8 cellular contexts compared by ENCODE assay signal in the genomic region with DNA sequence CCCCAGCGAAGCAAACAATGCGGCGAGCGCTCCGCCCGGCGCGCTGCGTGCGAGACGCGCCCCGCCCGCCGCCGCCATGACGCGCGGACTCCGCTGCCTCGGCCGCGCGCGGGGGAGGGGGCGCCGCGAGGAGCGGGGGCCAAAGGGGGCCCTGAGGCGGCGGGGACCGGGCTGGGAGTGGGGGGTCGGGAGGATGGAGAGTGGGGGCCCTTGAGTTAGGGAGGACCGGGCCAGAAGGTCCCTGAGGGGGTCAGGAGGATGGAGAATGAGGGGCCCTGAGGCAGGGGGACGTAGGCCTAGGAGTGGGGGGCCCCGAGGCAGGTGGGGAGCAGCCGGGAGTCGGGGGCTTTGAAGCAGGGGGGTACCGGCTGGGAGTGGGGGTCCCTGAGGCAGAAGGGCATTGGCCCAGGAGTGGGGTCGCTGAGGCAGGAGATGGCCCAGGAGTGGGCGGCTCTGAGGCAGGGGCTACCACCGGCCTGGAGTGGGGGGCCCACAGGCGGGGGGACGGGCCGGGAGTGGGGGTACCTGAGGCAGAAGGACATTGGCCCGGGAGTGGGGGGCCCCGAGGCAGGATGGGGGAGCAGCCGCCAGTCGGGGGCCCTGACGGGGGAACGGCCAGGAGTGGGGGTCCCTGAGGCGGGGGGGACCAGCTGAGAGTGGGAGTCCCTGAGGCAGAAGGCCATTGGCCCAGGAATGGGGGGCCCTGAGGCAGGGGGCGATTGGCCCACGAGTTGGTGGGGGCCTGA. TPM values are rescaled to one million over a fixed set of nuclear protein-coding genes. Genes with fewer than 3 reads are reported as not detected.
DNase-seq lines count a peak whose midpoint lies in the region; ATAC-seq and TF ChIP-seq lines count a peak whose summit lies in the region.

A gene (minus strand): TSS at position 21 of the 746 bp plus-strand sequence. CDS start 3,556 bp downstream, outside the sequence.

- no peak for TF ChIP-seq POLR2A in ovary (IDR thresholded peaks at IDR 0.05)

- peak within 1 kb of the TSS; percentile 88 for H3K4me3 ChIP-seq in SK-N-MC
- peak within 1 kb of the TSS; percentile 88 for H3K4me3 ChIP-seq in cardiac muscle cell
- H3K4me3 ChIP-seq in ovary, result peak within 1 kb of the TSS; percentile 69
- H3K4me3 ChIP-seq in aorta (ENCODE audit: low read length in 2 of 2), result peak within 1 kb of the TSS; percentile 84 to 94

- H3K36me3 Mint-ChIP-seq in activated naive CD8-positive, alpha-beta T cell treated with anti-CD3 and anti-CD28 coated beads, Interleukin-2, amount 50 U/mL, for 24 hours (ENCODE audit: low read depth), result peaks cover 19% of the 10 kb centered on the region

- WGBS in ovary, 3 donors, result 17 to 46% (median 38%) methylated on average over 13 to 54 of the region's 54 CpGs
- 22 to 23% methylated on average over 18 to 54 of the region's 54 CpGs for WGBS in aorta, 2 donors

- peak within 1 kb of the TSS; percentile 60; the same call in 1 of the 2 replicates for H3K27ac ChIP-seq in SK-N-MC
- H3K27ac ChIP-seq in cardiac muscle cell, result peak within 1 kb of the TSS; percentile 96
- H3K27ac ChIP-seq in ovary, result peak within 1 kb of the TSS; percentile 87 to 97
- peak within 1 kb of the TSS; percentile 77 to 91 for H3K27ac ChIP-seq in aorta (ENCODE audit: low read depth in 1 of 2, low read length in 2 of 2)

- TF ChIP-seq CTCF in cardiac muscle cell (IDR thresholded peaks at IDR 0.05; ENCODE audit: low read depth, low read length) (no peak), ovary (IDR thresholded peaks at IDR 0.05) (no peak)

- peak within 1 kb of the TSS; percentile 97 for H3K9ac ChIP-seq in SK-N-MC (ENCODE audit: insufficient read length)

- H3K9me3 ChIP-seq in SK-N-MC (ENCODE audit: low read depth, low read length), result no peaks in the 10 kb centered on the region
- no peaks in the 10 kb centered on the region for H3K9me3 ChIP-seq in cardiac muscle cell (ENCODE audit: low read depth)
- no peaks in the 10 kb centered on the region for H3K9me3 ChIP-seq in ovary
- H3K9me3 ChIP-seq in aorta (ENCODE audit: control insufficient read depth, low read length), result peaks cover 2% of the 10 kb centered on the region

- ATAC-seq in HG02759 (IDR thresholded peaks at IDR 0.05; ENCODE audit: unreplicated experiment) (peak; percentile 59), aorta (ENCODE audit: low FRiP score) (peak; percentile 65), GM21528 (IDR thresholded peaks at IDR 0.05; ENCODE audit: low FRiP score, unreplicated experiment) (no peak)
- ATAC-seq in activated naive CD8-positive, alpha-beta T cell treated with anti-CD3 and anti-CD28 coated beads, Interleukin-2, amount 50 U/mL, for 24 hours, result peak; percentile 60

- DNase-seq in DMS153 treated with DMSO at 0.1 percent for 48 hours (lab: John Stamatoyannopoulos, UW; ENCODE audit: unreplicated experiment) (peak; percentile 36), SK-N-MC (ENCODE audit: low read depth, low spot score) (no peak), cardiac muscle cell (ENCODE audit: low read depth in 1 of 2, low spot score in 1 of 2) (peak; percentile 77 to 84), ovary (peak; percentile 49 to 80 (median 60)), aorta (peak; percentile 72 to 87)
- DNase-seq in activated naive CD8-positive, alpha-beta T cell treated with anti-CD3 and anti-CD28 coated beads, Interleukin-2, amount 50 U/mL, for 24 hours, result peak; percentile 62

- peaks cover 27% of the 10 kb centered on the region for H3K36me3 ChIP-seq in SK-N-MC (ENCODE audit: insufficient read depth, low read length)
- H3K36me3 ChIP-seq in cardiac muscle cell, result peaks cover 9% of the 10 kb centered on the region
- H3K36me3 ChIP-seq in ovary, result no peaks in the 10 kb centered on the region
- H3K36me3 ChIP-seq in aorta (ENCODE audit: control insufficient read depth in 1 of 2, insufficient read depth in 2 of 2, low read length in 1 of 2), result peaks cover 0 to 3% of the 10 kb centered on the region in 2 donors

- H3K4me1 ChIP-seq in cardiac muscle cell (ENCODE audit: low read depth) (peaks cover 17% of the 10 kb centered on the region), ovary (ENCODE audit: insufficient read depth) (peaks cover 25% of the 10 kb centered on the region), aorta (ENCODE audit: control insufficient read depth in 1 of 2, insufficient read depth in 2 of 2, low read length in 2 of 2) (peaks cover 0 to 3% of the 10 kb centered on the region in 2 donors)

- peak within 1 kb of the TSS; percentile 93 for H3K27ac Mint-ChIP-seq in activated naive CD8-positive, alpha-beta T cell treated with anti-CD3 and anti-CD28 coated beads, Interleukin-2, amount 50 U/mL, for 24 hours

- H3K27me3 Mint-ChIP-seq in activated naive CD8-positive, alpha-beta T cell treated with anti-CD3 and anti-CD28 coated beads, Interleukin-2, amount 50 U/mL, for 24 hours, result no peaks in the 10 kb centered on the region

- no peaks in the 10 kb centered on the region for H3K27me3 ChIP-seq in cardiac muscle cell
- H3K27me3 ChIP-seq in ovary, result no peaks in the 10 kb centered on the region
- H3K27me3 ChIP-seq in aorta (ENCODE audit: control insufficient read depth in 1 of 2, insufficient read depth in 2 of 2, low read length in 1 of 2), result no peaks in the 10 kb centered on the region

- intact Hi-C loops in ovary (cut with DNase I) (loop anchor here in 1 of 4 donors (10.0 kb wide), 1 partner anchor 53 kb away; no protein-coding TSS in a partner anchor), aorta (cut with DNase I) (no loop called here)

- no peak for TF ChIP-seq EP300 in ovary (IDR thresholded peaks at IDR 0.05)

- peak within 1 kb of the TSS; percentile 90 for H3K4me3 Mint-ChIP-seq in activated naive CD8-positive, alpha-beta T cell treated with anti-CD3 and anti-CD28 coated beads, Interleukin-2, amount 50 U/mL, for 24 hours

- no peaks in the 10 kb centered on the region for H3K9me3 Mint-ChIP-seq in activated naive CD8-positive, alpha-beta T cell treated with anti-CD3 and anti-CD28 coated beads, Interleukin-2, amount 50 U/mL, for 24 hours

- H3K4me1 Mint-ChIP-seq in activated naive CD8-positive, alpha-beta T cell treated with anti-CD3 and anti-CD28 coated beads, Interleukin-2, amount 50 U/mL, for 24 hours, result peaks cover 47% of the 10 kb centered on the region

RNA-seq across cellular contexts. Expression of the gene that starts here (rescaled TPM):
- total RNA-seq in cardiac muscle cell (40.9 and 42.9 TPM in 2 replicates), ovary (10 to 100 TPM; 27.3 to 45.6 (median 40.2) TPM), aorta (10 to 100 TPM; 26.7 to 32.2 TPM)
- polyA plus RNA-seq in cardiac muscle cell (25.8 and 27.1 TPM in 2 replicates), ovary (10 to 100 TPM; 13.6 to 33.4 TPM), aorta (10 to 100 TPM in 1 of 2 donors, 1 to 10 TPM in 1; 7.6 to 21.6 TPM)
